Comparison of ENCODE assay signal across 10 cellular contexts in the genomic region with DNA sequence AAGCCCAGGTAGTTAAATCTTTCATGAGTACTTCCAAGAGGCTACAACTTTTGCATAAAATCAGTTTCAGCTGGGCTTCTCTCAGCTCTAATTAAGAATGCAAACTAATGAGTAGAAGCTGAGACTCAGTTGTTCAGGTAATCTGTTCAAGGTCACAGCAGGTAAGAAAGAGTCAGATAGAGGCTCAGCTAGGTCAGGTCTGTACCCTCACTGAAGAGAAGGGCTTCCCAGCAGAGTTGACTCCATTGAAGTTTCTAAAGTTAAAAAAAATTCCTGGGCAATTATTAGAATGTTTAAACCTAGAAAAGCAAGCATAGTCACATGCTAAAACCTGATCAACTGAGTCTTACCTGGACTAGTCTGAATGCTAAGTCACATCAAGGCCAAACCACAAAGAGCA.
"Had no signal": no experiment of that assay in that cellular context is flagged by ENCODE, and none has a peak within 500 bp of the region (broad histone marks: within the 10 kb centered on the region; RNA-seq: fewer than 3 reads in every experiment).

No MANE protein-coding gene starts in this region.

- DNase-seq: GM23248, GOT3, H7, HFFc6, IMR-90, KG1 had no signal

- H3K9me3 ChIP-seq: HAP-1 had no signal

- H3K4me3 Mint-ChIP-seq: HFFc6 had no signal

- ATAC-seq: HCT116, K562 had no signal

- H3K27ac Mint-ChIP-seq: HFFc6 had no signal

- FAIRE-seq: HTR-8/SVneo, K562 had no signal
